ENCODE assay signal across 17 cellular contexts in genomic region chr22:46433318-46433717, GRCh38.
A peak's percentile ranks its signal among the peaks of the same experiment; 100 is the strongest.
DNase-seq lines count a peak whose midpoint lies in the region; ATAC-seq and TF ChIP-seq lines count a peak whose summit lies in the region.
"Had no signal": no experiment of that assay in that cellular context is flagged by ENCODE, and none has a peak within 500 bp of the region (broad histone marks: within the 10 kb centered on the region; RNA-seq: fewer than 3 reads in every experiment).

No MANE protein-coding gene starts in this region.

- peaks cover 4% of the 10 kb centered on the region for H3K36me3 Mint-ChIP-seq in CD8-positive, alpha-beta T cell
- peaks cover 4 to 12% (median 7%) of the 10 kb centered on the region in 3 experiments; a peak in 6 of 7 replicates for H3K36me3 Mint-ChIP-seq in H9 (ENCODE audit: insufficient read depth in 1 of 3, low read depth in 3 of 3)
- H3K36me3 Mint-ChIP-seq in Calu3 (ENCODE audit: insufficient read depth, unreplicated experiment) = no peaks in the 10 kb centered on the region

- no peak overlapping the region for H2BK120ac ChIP-seq in H9 (ENCODE audit: low read depth, low read length, poor library complexity, severe bottlenecking)

- H3K23me2 ChIP-seq in H9 (ENCODE audit: insufficient read length, low read depth, low read length, poor library complexity, severe bottlenecking) = peaks cover 3% of the 10 kb centered on the region

- no peak overlapping the region for H3K23ac ChIP-seq in H9 (ENCODE audit: insufficient read length, low read depth, low read length)

- no peak overlapping the region for H3K4ac ChIP-seq in H9 (ENCODE audit: low read depth, low read length)

- H3K79me2 ChIP-seq in H9 (ENCODE audit: insufficient read depth, low read length) = no peaks in the 10 kb centered on the region
- H3K79me2 ChIP-seq: parathyroid adenoma had no signal

- POLR2A ChIA-PET in CD8-positive, alpha-beta T cell (lab: Charles Lee) = interaction anchor here (0.7 kb wide), 1 partner anchor 172 kb away, joined by 3 read pairs; no protein-coding TSS in a partner anchor
- POLR2A ChIA-PET in RWPE1 (lab: Yijun Ruan, JAX; ENCODE audit: low non-redundant PET) = no interaction called here

- no peak for TF ChIP-seq CTCF in CD8-positive, alpha-beta T cell (IDR thresholded peaks at IDR 0.05)
- no peak for TF ChIP-seq CTCF in RWPE1 (conservative IDR thresholded peaks at IDR 0.05; ENCODE audit: low read depth)
- TF ChIP-seq CTCF in H9 (conservative IDR thresholded peaks at IDR 0.05) = no peak
- no peak for TF ChIP-seq CTCF in Calu3 (IDR thresholded peaks at IDR 0.05; ENCODE audit: unreplicated experiment)

- no peaks in the 10 kb centered on the region for H3K27me3 Mint-ChIP-seq in CD8-positive, alpha-beta T cell (ENCODE audit: low read depth)
- no peaks in the 10 kb centered on the region for H3K27me3 Mint-ChIP-seq in H9 (ENCODE audit: low read depth)
- no peaks in the 10 kb centered on the region for H3K27me3 Mint-ChIP-seq in Calu3 (ENCODE audit: unreplicated experiment)

- H3K79me1 ChIP-seq in H9 (ENCODE audit: insufficient read depth, low read depth, low read length, poor library complexity, severe bottlenecking) = no peaks in the 10 kb centered on the region

- H4K5ac ChIP-seq in H9 (ENCODE audit: insufficient read length, low read depth, low read length) = no peak overlapping the region

- no peak for DNase-seq in CD8-positive, alpha-beta T cell
- DNase-seq in RWPE1 (ENCODE audit: low spot score) (no peak), germinal center (ENCODE audit: low spot score) (peak; percentile 54), H9 (no peak), Calu3 (no peak), amniotic stem cell (lab: John Stamatoyannopoulos, UW) (no peak)
- DNase-seq: activated CD4-positive, alpha-beta T cell treated with anti-CD3 and anti-CD28 coated beads, Interleukin-2, amount 50 U/mL, for 48 hours; caudate nucleus; effector memory CD4-positive, alpha-beta T cell; heart right ventricle; NCI-H774; sigmoid colon had no signal

- H3K9ac ChIP-seq in BLaER1 = no peak overlapping the region
- H3K9ac ChIP-seq in H9 (ENCODE audit: extremely low read depth, insufficient read length, low read length) = no peak overlapping the region
- H3K9ac ChIP-seq: parathyroid adenoma had no signal

- peak overlapping the region; percentile 89; the same call in 1 of the 2 replicates for H3K27ac ChIP-seq in BLaER1
- H3K27ac ChIP-seq in CD8-positive, alpha-beta T cell (ENCODE audit: low read depth, low read length) = no peak overlapping the region
- peak overlapping the region; percentile 41 for H3K27ac ChIP-seq in RWPE1
- no peak overlapping the region for H3K27ac ChIP-seq in H9 (ENCODE audit: insufficient read length, low read depth, low read length)
- H3K27ac ChIP-seq: parathyroid adenoma, sigmoid colon, SK-N-MC had no signal

- no peak overlapping the region for H4K91ac ChIP-seq in H9 (ENCODE audit: insufficient read length, low read depth, low read length)

- H3K27me3 ChIP-seq in BLaER1 = no peaks in the 10 kb centered on the region
- H3K27me3 ChIP-seq in CD8-positive, alpha-beta T cell (ENCODE audit: insufficient read depth, low read length) = no peaks in the 10 kb centered on the region
- H3K27me3 ChIP-seq in H9 (ENCODE audit: insufficient read depth, low read length) = no peaks in the 10 kb centered on the region

- BruUV-seq in Calu3 (replicated peaks; lab: Mats Ljungman, UMichigan) = no TSS peak

- no peak overlapping the region for H3K56ac ChIP-seq in H9 (ENCODE audit: insufficient read length, low read depth, low read length)

- no peaks in the 10 kb centered on the region for H3K9me3 ChIP-seq in BLaER1
- no peaks in the 10 kb centered on the region for H3K9me3 ChIP-seq in CD8-positive, alpha-beta T cell (ENCODE audit: low read length)
- H3K9me3 ChIP-seq in H9 (ENCODE audit: control insufficient read depth, low read depth, low read length) = no peaks in the 10 kb centered on the region
- H3K9me3 ChIP-seq: heart right ventricle, sigmoid colon had no signal

- H3K36me3 ChIP-seq in BLaER1 = no peaks in the 10 kb centered on the region
- no peaks in the 10 kb centered on the region for H3K36me3 ChIP-seq in CD8-positive, alpha-beta T cell (ENCODE audit: insufficient read depth, low read length)
- H3K36me3 ChIP-seq: heart right ventricle, sigmoid colon had no signal

- H3K14ac ChIP-seq in H9 (ENCODE audit: insufficient read depth, low read length) = no peak overlapping the region

- H3T11ph ChIP-seq in H9 (ENCODE audit: low read length) = no peak overlapping the region

- H3K18ac ChIP-seq in H9 (ENCODE audit: insufficient read length, low read depth, low read length) = no peak overlapping the region

- H4K8ac ChIP-seq in H9 (replicated peaks; ENCODE audit: insufficient read length, low read depth, low read length) = no peak overlapping the region

- no peak overlapping the region for H2BK5ac ChIP-seq in H9 (ENCODE audit: insufficient read length, low read length)

- H2AK5ac ChIP-seq in H9 (ENCODE audit: insufficient read length, low read length) = no peak overlapping the region

- H3K4me2 ChIP-seq in BLaER1 (peak overlapping the region; percentile 94), H9 (ENCODE audit: insufficient read depth, insufficient read length, low read length) (no peak overlapping the region)

- no peak overlapping the region for H2BK12ac ChIP-seq in H9 (ENCODE audit: insufficient read length, low read depth, low read length)

- no peaks in the 10 kb centered on the region for H3K9me3 Mint-ChIP-seq in CD8-positive, alpha-beta T cell
- H3K9me3 Mint-ChIP-seq in H9 = no peaks in the 10 kb centered on the region; a peak in 1 of 5 replicates
- H3K9me3 Mint-ChIP-seq in Calu3 (ENCODE audit: low read depth, unreplicated experiment) = no peaks in the 10 kb centered on the region

- peak overlapping the region; percentile 84 for H3K4me3 Mint-ChIP-seq in CD8-positive, alpha-beta T cell
- H3K4me3 Mint-ChIP-seq in H9 (no peak overlapping the region), Calu3 (ENCODE audit: low read depth, unreplicated experiment) (no peak overlapping the region)

- H3K27ac Mint-ChIP-seq in CD8-positive, alpha-beta T cell = peak overlapping the region; percentile 89
- H3K27ac Mint-ChIP-seq in H9 = no peak overlapping the region
- H3K27ac Mint-ChIP-seq in Calu3 (ENCODE audit: unreplicated experiment) = no peak overlapping the region

- H2BK15ac ChIP-seq in H9 (ENCODE audit: low read depth, low read length) = no peak overlapping the region

- no peak overlapping the region for H2AFZ ChIP-seq in H9 (ENCODE audit: low read length)
- H2AFZ ChIP-seq: parathyroid adenoma had no signal

- intact Hi-C loops in CD8-positive, alpha-beta T cell (cut with DNase I, micrococcal nuclease) = no loop called here
- intact Hi-C loops in Calu3 (cut with micrococcal nuclease; ENCODE audit: unreplicated experiment) = no loop called here

- no peak overlapping the region for H2BK20ac ChIP-seq in H9 (ENCODE audit: low read depth, low read length, poor library complexity, severe bottlenecking)

- no peaks in the 10 kb centered on the region for H4K20me1 ChIP-seq in BLaER1
- H4K20me1 ChIP-seq in H9 (ENCODE audit: control insufficient read depth, insufficient read depth, insufficient read length) = no peaks in the 10 kb centered on the region

- no CpG with 5 or more reads among the region's 16 CpGs for WGBS in H9 (ENCODE audit: extremely low coverage, insufficient read length, low lambda C conversion rate)

- CTCF ChIA-PET in CD8-positive, alpha-beta T cell (lab: Charles Lee) = no interaction called here
- CTCF ChIA-PET in RWPE1 (lab: Yijun Ruan, JAX) = interaction anchor here (0.6 kb wide), 1 partner anchor 125 kb away, joined by 3 read pairs; no protein-coding TSS in a partner anchor
- CTCF ChIA-PET in Calu3 (lab: Charles Lee) = interaction anchor here (0.7 kb wide), 1 partner anchor 24 kb away, joined by 3 read pairs; no protein-coding TSS in a partner anchor

- no peak for ATAC-seq in CD8-positive, alpha-beta T cell
- ATAC-seq in HG02678 (IDR thresholded peaks at IDR 0.05; ENCODE audit: unreplicated experiment) = no peak
- ATAC-seq: heart right ventricle had no signal

- H3K4me1 ChIP-seq in BLaER1 (peaks cover 69% of the 10 kb centered on the region), H9 (ENCODE audit: insufficient read depth, low read length) (no peaks in the 10 kb centered on the region)
- peaks cover 10% of the 10 kb centered on the region for H3K4me1 ChIP-seq in CD8-positive, alpha-beta T cell (ENCODE audit: insufficient read depth, low read length)
- H3K4me1 ChIP-seq: parathyroid adenoma, sigmoid colon had no signal

- peaks cover 12% of the 10 kb centered on the region for H3K4me1 Mint-ChIP-seq in CD8-positive, alpha-beta T cell (ENCODE audit: low read depth)
- H3K4me1 Mint-ChIP-seq in H9 = peaks cover 2 to 7% of the 10 kb centered on the region in 2 experiments; a peak in 1 of 4 replicates
- no peaks in the 10 kb centered on the region for H3K4me1 Mint-ChIP-seq in Calu3 (ENCODE audit: low read depth, unreplicated experiment)

- no peak overlapping the region for H3K4me3 ChIP-seq in BLaER1
- no peak overlapping the region for H3K4me3 ChIP-seq in CD8-positive, alpha-beta T cell (ENCODE audit: low read depth, low read length)
- H3K4me3 ChIP-seq: lung, SK-N-MC had no signal

Comparison
In these comparisons a context has a peak if more than half of its experiments do, and no peak if none do; other contexts are left out.
1. H3K27ac ChIP-seq: peak in BLaER1 (single experiment) and RWPE1 (single experiment); none in CD8-positive, alpha-beta T cell (single experiment) and H9 (single experiment).